Comparison of ENCODE assay signal across 13 cellular contexts in genomic region chr6:2529217-2529719, GRCh38.
"Had no signal": no experiment of that assay in that cellular context is flagged by ENCODE, and none has a peak within 500 bp of the region (broad histone marks: within the 10 kb centered on the region; RNA-seq: fewer than 3 reads in every experiment).

No MANE protein-coding gene starts in this region.

- H3K27ac ChIP-seq: dorsolateral prefrontal cortex, hepatocyte, parathyroid adenoma had no signal

- ATAC-seq: activated CD8-positive, alpha-beta memory T cell treated with anti-CD3 and anti-CD28 coated beads, Interleukin-2, amount 10 ng/mL, durations not matched to agents 7 days and 5 days; stimulated activated effector memory CD8-positive, alpha-beta T cell treated with anti-CD3 and anti-CD28 coated beads, Interleukin-12 subunit alpha, Interleukin-12 subunit beta, amount 100 ng/mL, for 72 hours had no signal

- H3K4me1 ChIP-seq: parathyroid adenoma had no signal

- DNase-seq: activated CD4-positive, alpha-beta memory T cell treated with anti-CD3 and anti-CD28 coated beads for 36 hours; activated CD8-positive, alpha-beta memory T cell treated with anti-CD3 and anti-CD28 coated beads, Interleukin-2, amount 10 ng/mL, durations not matched to agents 7 days and 5 days; activated naive CD4-positive, alpha-beta T cell treated with anti-CD3 and anti-CD28 coated beads, Interleukin-2, amount 50 U/mL, for 16 hours; activated T-cell treated with anti-CD3 and anti-CD28 coated beads, Interleukin-2, amount 50 U/mL, for 1 hour; dorsolateral prefrontal cortex; islet precursor cell; naive B cell; stimulated activated CD4-positive, alpha-beta T cell treated with anti-CD3 and anti-CD28 coated beads, Interleukin-12 subunit alpha, Interleukin-12 subunit beta, amount 100 ng/mL, for 4 hours; stimulated activated CD4-positive, alpha-beta T cell treated with anti-CD3 and anti-CD28 coated beads, Interleukin-2, amount 100 ng/mL, for 24 hours; T1000 had no signal

- H2AFZ ChIP-seq: hepatocyte, parathyroid adenoma had no signal

- H3K27ac Mint-ChIP-seq: activated CD4-positive, alpha-beta memory T cell treated with anti-CD3 and anti-CD28 coated beads for 36 hours; activated CD8-positive, alpha-beta memory T cell treated with anti-CD3 and anti-CD28 coated beads, Interleukin-2, amount 10 ng/mL, durations not matched to agents 7 days and 5 days; stimulated activated effector memory CD8-positive, alpha-beta T cell treated with anti-CD3 and anti-CD28 coated beads, Interleukin-12 subunit alpha, Interleukin-12 subunit beta, amount 100 ng/mL, for 72 hours had no signal

- H3K4me3 Mint-ChIP-seq: activated CD4-positive, alpha-beta memory T cell treated with anti-CD3 and anti-CD28 coated beads for 36 hours; activated CD8-positive, alpha-beta memory T cell treated with anti-CD3 and anti-CD28 coated beads, Interleukin-2, amount 10 ng/mL, durations not matched to agents 7 days and 5 days; naive B cell; stimulated activated effector memory CD8-positive, alpha-beta T cell treated with anti-CD3 and anti-CD28 coated beads, Interleukin-12 subunit alpha, Interleukin-12 subunit beta, amount 100 ng/mL, for 72 hours had no signal

- H3K4me2 ChIP-seq: hepatocyte had no signal

- H3K27me3 ChIP-seq: hepatocyte had no signal

- H3K36me3 Mint-ChIP-seq: stimulated activated effector memory CD8-positive, alpha-beta T cell treated with anti-CD3 and anti-CD28 coated beads, Interleukin-12 subunit alpha, Interleukin-12 subunit beta, amount 100 ng/mL, for 72 hours had no signal

- H3K4me1 Mint-ChIP-seq: naive B cell; stimulated activated effector memory CD8-positive, alpha-beta T cell treated with anti-CD3 and anti-CD28 coated beads, Interleukin-12 subunit alpha, Interleukin-12 subunit beta, amount 100 ng/mL, for 72 hours had no signal

- H3K4me3 ChIP-seq: dorsolateral prefrontal cortex, hepatocyte had no signal

- H3K79me2 ChIP-seq: hepatocyte, parathyroid adenoma had no signal
